12 cellular contexts compared by ENCODE assay signal in genomic region chr6:90097357-90097756, GRCh38.
DNase-seq lines count a peak whose midpoint lies in the region; ATAC-seq and TF ChIP-seq lines count a peak whose summit lies in the region.
"Had no signal": no experiment of that assay in that cellular context is flagged by ENCODE, and none has a peak within 500 bp of the region (broad histone marks: within the 10 kb centered on the region; RNA-seq: fewer than 3 reads in every experiment).

No MANE protein-coding gene starts in this region.

- TF ChIP-seq EP300 in gastroesophageal sphincter (IDR thresholded peaks at IDR 0.05): no peak

- no peaks in the 10 kb centered on the region for H3K27me3 ChIP-seq in HL-60 (ENCODE audit: insufficient read depth, poor library complexity, severe bottlenecking)
- no peaks in the 10 kb centered on the region for H3K27me3 ChIP-seq in gastroesophageal sphincter

- no peak for DNase-seq in HL-60 (ENCODE audit: low read depth in 1 of 2, low spot score in 1 of 2)
- no peak for DNase-seq in activated CD8-positive, alpha-beta T cell treated with anti-CD3 and anti-CD28 coated beads, Interleukin-2, amount 10 ng/mL, durations not matched to agents 7 days and 5 days
- DNase-seq in nephron progenitor cell: no peak
- no peak for DNase-seq in pons (ENCODE audit: low spot score)
- no peak for DNase-seq in activated CD4-positive, CD25-positive, alpha-beta regulatory T cell (lab: John Stamatoyannopoulos, UW)
- DNase-seq: activated CD8-positive, alpha-beta memory T cell treated with anti-CD3 and anti-CD28 coated beads, Interleukin-2, amount 50 U/mL, for 4 hours; NCI-H1105; posterior cingulate gyrus had no signal

- peaks cover 84% of the 10 kb centered on the region for H3K4me1 Mint-ChIP-seq in activated CD8-positive, alpha-beta T cell treated with anti-CD3 and anti-CD28 coated beads, Interleukin-2, amount 10 ng/mL, durations not matched to agents 7 days and 5 days (ENCODE audit: low read depth)
- peaks cover 80% of the 10 kb centered on the region for H3K4me1 Mint-ChIP-seq in stimulated activated memory B cell treated with anti-CD40 and anti-IgM and Interleukin-4, amounts not matched to agents 10 μg/mL and 1 μg/mL and 100 μg/mL, for 72 hours
- H3K4me1 Mint-ChIP-seq in nephron progenitor cell: peaks cover 15% of the 10 kb centered on the region

- H3K4me3 ChIP-seq in HL-60 (replicated peaks; ENCODE audit: insufficient read depth, low read length) (no peak overlapping the region), gastroesophageal sphincter (no peak overlapping the region)
- H3K4me3 ChIP-seq: lower lobe of right lung had no signal

- H3K27me3 Mint-ChIP-seq in activated CD8-positive, alpha-beta T cell treated with anti-CD3 and anti-CD28 coated beads, Interleukin-2, amount 10 ng/mL, durations not matched to agents 7 days and 5 days (ENCODE audit: low read depth): no peaks in the 10 kb centered on the region
- H3K27me3 Mint-ChIP-seq in stimulated activated memory B cell treated with anti-CD40 and anti-IgM and Interleukin-4, amounts not matched to agents 10 μg/mL and 1 μg/mL and 100 μg/mL, for 72 hours: no peaks in the 10 kb centered on the region
- H3K27me3 Mint-ChIP-seq in nephron progenitor cell (ENCODE audit: low read depth, poor library complexity): peaks cover 3% of the 10 kb centered on the region

- H3K36me3 ChIP-seq in gastroesophageal sphincter: no peaks in the 10 kb centered on the region
- H3K36me3 ChIP-seq: lower lobe of right lung had no signal

- H3K27ac Mint-ChIP-seq in activated CD8-positive, alpha-beta T cell treated with anti-CD3 and anti-CD28 coated beads, Interleukin-2, amount 10 ng/mL, durations not matched to agents 7 days and 5 days: peak overlapping the region; percentile 83
- peak overlapping the region; percentile 35 for H3K27ac Mint-ChIP-seq in stimulated activated memory B cell treated with anti-CD40 and anti-IgM and Interleukin-4, amounts not matched to agents 10 μg/mL and 1 μg/mL and 100 μg/mL, for 72 hours
- no peak overlapping the region for H3K27ac Mint-ChIP-seq in nephron progenitor cell

- H3K4me1 ChIP-seq in gastroesophageal sphincter: peaks cover 7 to 33% (median 8%) of the 10 kb centered on the region in 3 donors

- H3K4me3 Mint-ChIP-seq in activated CD8-positive, alpha-beta T cell treated with anti-CD3 and anti-CD28 coated beads, Interleukin-2, amount 10 ng/mL, durations not matched to agents 7 days and 5 days: no peak overlapping the region
- no peak overlapping the region for H3K4me3 Mint-ChIP-seq in stimulated activated memory B cell treated with anti-CD40 and anti-IgM and Interleukin-4, amounts not matched to agents 10 μg/mL and 1 μg/mL and 100 μg/mL, for 72 hours
- no peak overlapping the region for H3K4me3 Mint-ChIP-seq in nephron progenitor cell

- H3K9me3 ChIP-seq in gastroesophageal sphincter: no peaks in the 10 kb centered on the region
- H3K9me3 ChIP-seq: lower lobe of right lung had no signal

- 62 to 63% methylated on average over 6 to 7 of the region's 7 CpGs for WGBS in gastroesophageal sphincter (ENCODE audit: low coverage in 1 of 2), 2 donors

- peaks cover 6% of the 10 kb centered on the region for H3K9me3 Mint-ChIP-seq in activated CD8-positive, alpha-beta T cell treated with anti-CD3 and anti-CD28 coated beads, Interleukin-2, amount 10 ng/mL, durations not matched to agents 7 days and 5 days (ENCODE audit: insufficient read depth)
- no peaks in the 10 kb centered on the region for H3K9me3 Mint-ChIP-seq in stimulated activated memory B cell treated with anti-CD40 and anti-IgM and Interleukin-4, amounts not matched to agents 10 μg/mL and 1 μg/mL and 100 μg/mL, for 72 hours
- H3K9me3 Mint-ChIP-seq in nephron progenitor cell: peaks cover 9% of the 10 kb centered on the region

- no peak for ATAC-seq in activated CD8-positive, alpha-beta T cell treated with anti-CD3 and anti-CD28 coated beads, Interleukin-2, amount 10 ng/mL, durations not matched to agents 7 days and 5 days
- no peak for ATAC-seq in gastroesophageal sphincter
- no peak for ATAC-seq in stimulated activated memory B cell treated with anti-CD40 and anti-IgM and Interleukin-4, amounts not matched to agents 10 μg/mL and 1 μg/mL and 100 μg/mL, for 72 hours
- ATAC-seq: Panc1 had no signal

- no peak for TF ChIP-seq CTCF in HL-60 (IDR thresholded peaks at IDR 0.05; ENCODE audit: insufficient read depth, low read length)
- TF ChIP-seq CTCF in gastroesophageal sphincter (IDR thresholded peaks at IDR 0.05): no peak
- TF ChIP-seq CTCF in nephron progenitor cell (IDR thresholded peaks at IDR 0.05): no peak

- POLR2A ChIA-PET in activated CD8-positive, alpha-beta T cell treated with anti-CD3 and anti-CD28 coated beads, Interleukin-2, amount 10 ng/mL, durations not matched to agents 7 days and 5 days (lab: Charles Lee): interaction anchor here (0.8 to 1.3 kb wide), 3 partner anchors 13 to 118 kb away, joined by 3 to 5 read pairs (median 3); no protein-coding TSS in a partner anchor

- peaks cover 41% of the 10 kb centered on the region for H3K36me3 Mint-ChIP-seq in activated CD8-positive, alpha-beta T cell treated with anti-CD3 and anti-CD28 coated beads, Interleukin-2, amount 10 ng/mL, durations not matched to agents 7 days and 5 days (ENCODE audit: low read depth)
- H3K36me3 Mint-ChIP-seq in stimulated activated memory B cell treated with anti-CD40 and anti-IgM and Interleukin-4, amounts not matched to agents 10 μg/mL and 1 μg/mL and 100 μg/mL, for 72 hours: no peaks in the 10 kb centered on the region
- H3K36me3 Mint-ChIP-seq in nephron progenitor cell (ENCODE audit: low read depth): peaks cover 13% of the 10 kb centered on the region

- TF ChIP-seq POLR2A in gastroesophageal sphincter (IDR thresholded peaks at IDR 0.05): no peak

- peak overlapping the region; percentile 1; the same call in 1 of the 2 replicates for H3K27ac ChIP-seq in HL-60 (replicated peaks)
- peak overlapping the region; percentile 75 to 89 (median 84) for H3K27ac ChIP-seq in gastroesophageal sphincter

- CTCF ChIA-PET in activated CD8-positive, alpha-beta T cell treated with anti-CD3 and anti-CD28 coated beads, Interleukin-2, amount 10 ng/mL, durations not matched to agents 7 days and 5 days (lab: Charles Lee): interaction anchor here (1.0 to 2.8 kb wide), 7 partner anchors 11 to 191 kb away, joined by 3 to 14 read pairs (median 3); no protein-coding TSS in a partner anchor
